1 cellular context compared by ENCODE assay signal in genomic region chr7:42096681-42097637, GRCh38.
TF ChIP-seq lines count a peak whose summit lies in the region.

No MANE protein-coding gene starts in this region.

TF ChIP-seq in GM23338, 12 proteins besides CTCF, POLR2A, EP300 and RAD21 (continued from another document):
- no peak for TF ChIP-seq JUNB (IDR thresholded peaks at IDR 0.05; ENCODE audit: unreplicated experiment)
- no peak for TF ChIP-seq EZH2phosphoT487 (IDR thresholded peaks at IDR 0.05; ENCODE audit: unreplicated experiment)
- TF ChIP-seq, protein P1, sequence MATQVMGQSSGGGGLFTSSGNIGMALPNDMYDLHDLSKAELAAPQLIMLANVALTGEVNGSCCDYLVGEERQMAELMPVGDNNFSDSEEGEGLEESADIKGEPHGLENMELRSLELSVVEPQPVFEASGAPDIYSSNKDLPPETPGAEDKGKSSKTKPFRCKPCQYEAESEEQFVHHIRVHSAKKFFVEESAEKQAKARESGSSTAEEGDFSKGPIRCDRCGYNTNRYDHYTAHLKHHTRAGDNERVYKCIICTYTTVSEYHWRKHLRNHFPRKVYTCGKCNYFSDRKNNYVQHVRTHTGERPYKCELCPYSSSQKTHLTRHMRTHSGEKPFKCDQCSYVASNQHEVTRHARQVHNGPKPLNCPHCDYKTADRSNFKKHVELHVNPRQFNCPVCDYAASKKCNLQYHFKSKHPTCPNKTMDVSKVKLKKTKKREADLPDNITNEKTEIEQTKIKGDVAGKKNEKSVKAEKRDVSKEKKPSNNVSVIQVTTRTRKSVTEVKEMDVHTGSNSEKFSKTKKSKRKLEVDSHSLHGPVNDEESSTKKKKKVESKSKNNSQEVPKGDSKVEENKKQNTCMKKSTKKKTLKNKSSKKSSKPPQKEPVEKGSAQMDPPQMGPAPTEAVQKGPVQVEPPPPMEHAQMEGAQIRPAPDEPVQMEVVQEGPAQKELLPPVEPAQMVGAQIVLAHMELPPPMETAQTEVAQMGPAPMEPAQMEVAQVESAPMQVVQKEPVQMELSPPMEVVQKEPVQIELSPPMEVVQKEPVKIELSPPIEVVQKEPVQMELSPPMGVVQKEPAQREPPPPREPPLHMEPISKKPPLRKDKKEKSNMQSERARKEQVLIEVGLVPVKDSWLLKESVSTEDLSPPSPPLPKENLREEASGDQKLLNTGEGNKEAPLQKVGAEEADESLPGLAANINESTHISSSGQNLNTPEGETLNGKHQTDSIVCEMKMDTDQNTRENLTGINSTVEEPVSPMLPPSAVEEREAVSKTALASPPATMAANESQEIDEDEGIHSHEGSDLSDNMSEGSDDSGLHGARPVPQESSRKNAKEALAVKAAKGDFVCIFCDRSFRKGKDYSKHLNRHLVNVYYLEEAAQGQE (IDR thresholded peaks at IDR 0.05; ENCODE audit: unreplicated experiment), result no peak
- TF ChIP-seq EZH2 (IDR thresholded peaks at IDR 0.05; ENCODE audit: low read depth, unreplicated experiment), result no peak
- TF ChIP-seq ZNF331 (CRISPR knock-in tag; IDR thresholded peaks at IDR 0.05; ENCODE audit: low read depth), result no peak
- TF ChIP-seq CREB1 (CRISPR knock-in tag; IDR thresholded peaks at IDR 0.05; ENCODE audit: low read depth), result no peak
